11 cellular contexts compared by ENCODE assay signal in the genomic region with DNA sequence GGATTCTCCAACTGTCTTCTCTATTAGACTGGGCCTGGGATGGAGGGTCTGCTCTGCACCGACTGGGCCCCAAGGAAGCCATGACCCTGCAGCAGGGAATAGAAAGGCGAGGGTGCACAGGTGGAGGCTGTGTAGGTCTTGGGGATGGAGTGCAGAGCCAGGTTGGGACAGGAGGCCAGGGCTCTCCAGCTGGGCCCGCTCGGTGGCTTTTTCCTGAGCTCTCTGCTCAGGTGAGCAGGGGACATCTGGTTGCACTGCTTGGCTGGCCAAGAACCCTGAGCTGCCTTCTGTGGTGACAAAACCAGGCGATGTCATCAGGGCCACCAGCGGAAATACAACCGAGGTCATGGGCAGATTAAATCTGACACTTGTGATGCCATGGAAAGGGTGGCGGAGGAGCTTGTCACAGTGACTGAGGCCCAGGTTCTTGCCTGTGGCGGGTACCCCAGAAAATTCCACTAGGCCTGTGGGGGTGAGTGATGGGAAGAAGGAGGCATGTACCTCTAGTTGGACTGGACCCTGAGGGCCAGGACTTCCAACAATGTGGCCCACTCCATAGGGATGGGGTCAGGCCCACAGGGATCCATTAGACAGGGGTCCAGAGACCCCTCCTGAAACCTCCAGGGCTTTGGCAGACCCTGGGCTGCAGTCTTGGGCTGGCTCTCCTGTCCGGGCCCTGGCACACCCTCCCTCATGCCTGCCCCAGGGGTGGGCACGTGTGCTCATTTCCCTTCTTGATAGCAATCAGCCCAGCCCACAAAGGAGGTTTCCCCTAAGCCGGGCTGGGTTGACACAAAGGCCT. TPM values are rescaled to one million over a fixed set of nuclear protein-coding genes. Genes with fewer than 3 reads are reported as not detected.
DNase-seq lines count a peak whose midpoint lies in the region; ATAC-seq and TF ChIP-seq lines count a peak whose summit lies in the region.
"Had no signal": no experiment of that assay in that cellular context is flagged by ENCODE, and none has a peak within 500 bp of the region (broad histone marks: within the 10 kb centered on the region; RNA-seq: fewer than 3 reads in every experiment).

No MANE protein-coding gene starts in this region.

- CTCF ChIA-PET in activated naive CD4-positive, alpha-beta T cell treated with anti-CD3 and anti-CD28 coated beads, Interleukin-2, amount 10 ng/mL, durations not matched to agents 7 days and 5 days (lab: Charles Lee): interaction anchor here (1.2 to 1.3 kb wide), 2 partner anchors 49 to 466 kb away, joined by 3 read pairs; no protein-coding TSS in a partner anchor

- no peak overlapping the region for H3K4me3 ChIP-seq in left ventricle myocardium inferior
- H3K4me3 ChIP-seq in stomach: no peak overlapping the region
- no peak overlapping the region for H3K4me3 ChIP-seq in gastrocnemius medialis

- TF ChIP-seq CTCF in left ventricle myocardium inferior (IDR thresholded peaks at IDR 0.05; ENCODE audit: borderline replicate concordance) (no peak), stomach (IDR thresholded peaks at IDR 0.05) (no peak), gastrocnemius medialis (IDR thresholded peaks at IDR 0.05 in 4 of 5, conservative IDR thresholded peaks at IDR 0.05 in 1 of 5) (no peak)

- peaks cover 45% of the 10 kb centered on the region for H3K4me1 Mint-ChIP-seq in activated naive CD4-positive, alpha-beta T cell treated with anti-CD3 and anti-CD28 coated beads, Interleukin-2, amount 10 ng/mL, durations not matched to agents 7 days and 5 days

- no peak overlapping the region for H3K27ac ChIP-seq in left ventricle myocardium inferior (replicated peaks)
- H3K27ac ChIP-seq in stomach: no peak overlapping the region
- H3K27ac ChIP-seq in gastrocnemius medialis: no peak overlapping the region

- no peak overlapping the region for H3K27ac Mint-ChIP-seq in activated naive CD4-positive, alpha-beta T cell treated with anti-CD3 and anti-CD28 coated beads, Interleukin-2, amount 10 ng/mL, durations not matched to agents 7 days and 5 days

- H3K4me1 ChIP-seq in left ventricle myocardium inferior: no peaks in the 10 kb centered on the region
- H3K4me1 ChIP-seq in stomach: no peaks in the 10 kb centered on the region
- H3K4me1 ChIP-seq in gastrocnemius medialis: no peaks in the 10 kb centered on the region

- no peaks in the 10 kb centered on the region for H3K36me3 ChIP-seq in left ventricle myocardium inferior
- H3K36me3 ChIP-seq in stomach: no peaks in the 10 kb centered on the region
- H3K36me3 ChIP-seq in gastrocnemius medialis: no peaks in the 10 kb centered on the region

- H3K4me3 Mint-ChIP-seq in activated naive CD4-positive, alpha-beta T cell treated with anti-CD3 and anti-CD28 coated beads, Interleukin-2, amount 10 ng/mL, durations not matched to agents 7 days and 5 days: no peak overlapping the region

- no peak for TF ChIP-seq POLR2A in stomach (IDR thresholded peaks at IDR 0.05)
- no peak for TF ChIP-seq POLR2A in GM18505 (IDR thresholded peaks at IDR 0.05; ENCODE audit: borderline replicate concordance, extremely low read depth, insufficient read depth, insufficient read length)
- TF ChIP-seq POLR2A in gastrocnemius medialis (IDR thresholded peaks at IDR 0.05): no peak

- 67 to 84% (median 73%) methylated on average over 10 to 12 of the region's 12 CpGs for WGBS in stomach, 5 donors

- H3K9me3 ChIP-seq in left ventricle myocardium inferior (replicated peaks): no peaks in the 10 kb centered on the region
- H3K9me3 ChIP-seq in stomach: no peaks in the 10 kb centered on the region
- no peaks in the 10 kb centered on the region for H3K9me3 ChIP-seq in gastrocnemius medialis

- H3K27me3 ChIP-seq in left ventricle myocardium inferior (ENCODE audit: low read depth) (peaks cover 6% of the 10 kb centered on the region), stomach (no peaks in the 10 kb centered on the region), gastrocnemius medialis (peaks cover 0 to 1% (median 0%) of the 10 kb centered on the region in 3 donors)

- DNase-seq in activated naive CD4-positive, alpha-beta T cell treated with anti-CD3 and anti-CD28 coated beads, Interleukin-2, amount 10 ng/mL, durations not matched to agents 7 days and 5 days: peak; percentile 57
- no peak for DNase-seq in activated naive CD4-positive, alpha-beta T cell (lab: John Stamatoyannopoulos, UW)
- DNase-seq in activated CD8-positive, alpha-beta memory T cell treated with anti-CD3 and anti-CD28 coated beads for 24 hours: peak; percentile 63
- DNase-seq in left ventricle myocardium inferior (peak; percentile 10), stomach (peak; percentile 25), gastrocnemius medialis (no peak)

- no peak for ATAC-seq in HG03280 (IDR thresholded peaks at IDR 0.05; ENCODE audit: unreplicated experiment)
- no peak for ATAC-seq in GM18505 (IDR thresholded peaks at IDR 0.05; ENCODE audit: unreplicated experiment)
- ATAC-seq in gastrocnemius medialis: no peak

- no peak for TF ChIP-seq EP300 in stomach (IDR thresholded peaks at IDR 0.05)

- H3K36me3 Mint-ChIP-seq in activated naive CD4-positive, alpha-beta T cell treated with anti-CD3 and anti-CD28 coated beads, Interleukin-2, amount 10 ng/mL, durations not matched to agents 7 days and 5 days: no peaks in the 10 kb centered on the region

- intact Hi-C loops in left ventricle myocardium inferior (cut with micrococcal nuclease) (no loop called here), stomach (cut with DNase I; ENCODE audit: low total_unique reads) (no loop called here), gastrocnemius medialis (cut with DNase I; ENCODE audit: low total_unique reads) (no loop called here)

- peaks cover 82% of the 10 kb centered on the region for H3K27me3 Mint-ChIP-seq in activated naive CD4-positive, alpha-beta T cell treated with anti-CD3 and anti-CD28 coated beads, Interleukin-2, amount 10 ng/mL, durations not matched to agents 7 days and 5 days

- H3K9me3 Mint-ChIP-seq in activated naive CD4-positive, alpha-beta T cell treated with anti-CD3 and anti-CD28 coated beads, Interleukin-2, amount 10 ng/mL, durations not matched to agents 7 days and 5 days: no peaks in the 10 kb centered on the region

- in situ Hi-C loops in gastrocnemius medialis (cut with MboI; ENCODE audit: low sequenced_read_pairs in 4 of 4): no loop called here

RNA-seq across cellular contexts. Expression of a gene that starts 4.4 kb away (rescaled TPM):
- not detected for total RNA-seq in left ventricle myocardium inferior
- total RNA-seq in stomach: not detected
- polyA plus RNA-seq in stomach: not detected
- not detected for total RNA-seq in gastrocnemius medialis
- total RNA-seq: astrocyte, M059J had no signal
- polyA plus RNA-seq: neural cell had no signal

RNA-seq across cellular contexts. Expression of a gene that starts 17.6 kb away (rescaled TPM):
- total RNA-seq in left ventricle myocardium inferior: not detected
- total RNA-seq in stomach: not detected
- not detected for polyA plus RNA-seq in stomach
- total RNA-seq in gastrocnemius medialis: not detected
- total RNA-seq: astrocyte had no signal
- polyA plus RNA-seq: neural cell had no signal

RNA-seq across cellular contexts. Expression of a gene that starts 44.6 kb away (rescaled TPM):
- total RNA-seq in left ventricle myocardium inferior: 2.7 TPM
- total RNA-seq in stomach: 1 to 10 TPM in 3 of 5 donors, not detected in 2; 1.7 to 7.2 (median 2.9) TPM
- under 1 TPM; 0.19 to 0.61 (median 0.45) TPM for polyA plus RNA-seq in stomach
- under 1 TPM; 0.29 to 0.71 (median 0.36) TPM for total RNA-seq in gastrocnemius medialis
- total RNA-seq: M059J had no signal

Comparison
In these comparisons a context has a peak if more than half of its experiments do, and no peak if none do; other contexts are left out.
1. DNase-seq: peak in activated naive CD4-positive, alpha-beta T cell treated with anti-CD3 and anti-CD28 coated beads, Interleukin-2, amount 10 ng/mL, durations not matched to agents 7 days and 5 days (single experiment), activated CD8-positive, alpha-beta memory T cell treated with anti-CD3 and anti-CD28 coated beads for 24 hours (single experiment), left ventricle myocardium inferior (single experiment) and stomach (single experiment); none in activated naive CD4-positive, alpha-beta T cell (0 of 4) and gastrocnemius medialis (0 of 2).